Comparison of ENCODE assay signal across 12 cellular contexts in genomic region chr10:47164126-47164799, GRCh38.
DNase-seq lines count a peak whose midpoint lies in the region; ATAC-seq and TF ChIP-seq lines count a peak whose summit lies in the region.
"Had no signal": no experiment of that assay in that cellular context is flagged by ENCODE, and none has a peak within 500 bp of the region (broad histone marks: within the 10 kb centered on the region; RNA-seq: fewer than 3 reads in every experiment).

No MANE protein-coding gene starts in this region.

- CTCF ChIA-PET in CD4-positive, alpha-beta T cell (lab: Charles Lee): no interaction called here

- no peak for TF ChIP-seq CTCF in CD4-positive, alpha-beta T cell (IDR thresholded peaks at IDR 0.05)

- H3K9me3 Mint-ChIP-seq in CD4-positive, alpha-beta T cell: no peaks in the 10 kb centered on the region
- peaks cover 0 to 10% (median 6%) of the 10 kb centered on the region in 7 donors for H3K9me3 Mint-ChIP-seq in naive B cell

- H3K27me3 ChIP-seq in CD4-positive, alpha-beta T cell (ENCODE audit: control insufficient read depth, insufficient read depth, low read length): no peaks in the 10 kb centered on the region

- H3K27me3 Mint-ChIP-seq in CD4-positive, alpha-beta T cell: no peaks in the 10 kb centered on the region
- peaks cover 16 to 18% (median 17%) of the 10 kb centered on the region in 3 donors for H3K27me3 Mint-ChIP-seq in naive B cell

- no peak for TF ChIP-seq EP300 in Ishikawa (IDR thresholded peaks at IDR 0.05; ENCODE audit: borderline replicate concordance)

- POLR2A ChIA-PET in CD4-positive, alpha-beta T cell (lab: Charles Lee): no interaction called here

- peak overlapping the region; percentile 30 for H3K4me3 Mint-ChIP-seq in CD4-positive, alpha-beta T cell
- peak overlapping the region in 5 of 8 donors; percentile 15 to 82 (median 82) for H3K4me3 Mint-ChIP-seq in naive B cell

- no peaks in the 10 kb centered on the region for H3K36me3 Mint-ChIP-seq in CD4-positive, alpha-beta T cell (ENCODE audit: low read depth)
- H3K36me3 Mint-ChIP-seq in naive B cell: peaks cover 0 to 4% of the 10 kb centered on the region in 2 donors
- H3K36me3 Mint-ChIP-seq: IgD-negative memory B cell had no signal

- H3K4me1 Mint-ChIP-seq in CD4-positive, alpha-beta T cell (ENCODE audit: low read depth): peaks cover 38% of the 10 kb centered on the region
- peaks cover 16 to 23% (median 16%) of the 10 kb centered on the region in 3 donors for H3K4me1 Mint-ChIP-seq in naive B cell

- TF ChIP-seq RAD21 in Ishikawa (IDR thresholded peaks at IDR 0.05; ENCODE audit: low read depth): no peak

- no peak for ATAC-seq in CD4-positive, alpha-beta T cell (ENCODE audit: poor library complexity)
- no peak for ATAC-seq in naive B cell (ENCODE audit: low read depth in 2 of 2)
- ATAC-seq in HG03571 (IDR thresholded peaks at IDR 0.05; ENCODE audit: unreplicated experiment): no peak
- ATAC-seq: left lung had no signal

- H3K9me3 ChIP-seq in CD4-positive, alpha-beta T cell (ENCODE audit: control insufficient read depth, low read length): no peaks in the 10 kb centered on the region
- H3K9me3 ChIP-seq: left lung had no signal

- H3K27ac ChIP-seq in CD4-positive, alpha-beta T cell (ENCODE audit: low read depth, low read length): no peak overlapping the region
- H3K27ac ChIP-seq: left lung had no signal

- peak overlapping the region; percentile 96 for H3K27ac Mint-ChIP-seq in CD4-positive, alpha-beta T cell
- peak overlapping the region in 1 of 6 donors; percentile 47 for H3K27ac Mint-ChIP-seq in naive B cell

- intact Hi-C loops in CD4-positive, alpha-beta T cell (cut with DNase I, micrococcal nuclease): loop anchor here in 1 of 2 experiments (2.0 to 10.0 kb wide), 2 partner anchors 119 to 149 kb away; no protein-coding TSS in a partner anchor

- no peak for DNase-seq in CD4-positive, alpha-beta T cell
- DNase-seq in astrocyte of the hippocampus (ENCODE audit: low read depth, low spot score): peak; percentile 88
- DNase-seq in naive B cell: no peak
- no peak for DNase-seq in NCI-H2171 treated with DMSO at 0.1 percent for 48 hours (lab: John Stamatoyannopoulos, UW)
- DNase-seq in NCI-H526 (lab: John Stamatoyannopoulos, UW): no peak
- DNase-seq in NCI-H748 (lab: John Stamatoyannopoulos, UW; ENCODE audit: unreplicated experiment): no peak
- DNase-seq: Caco-2; left lung; stimulated activated CD4-positive, alpha-beta T cell treated with anti-CD3 and anti-CD28 coated beads, Interleukin-15, amount 100 ng/mL, for 24 hours had no signal

TF ChIP-seq in Ishikawa, 13 proteins besides CTCF, POLR2A, EP300 and RAD21:
- 0 out of 2 replicates have a peak, but pooled peaks have one; percentile 15 for TF ChIP-seq TEAD4 (IDR thresholded peaks at IDR 0.05)
- TF ChIP-seq NFIC (IDR thresholded peaks at IDR 0.05): no peak
